ENCODE assay signal across 8 cellular contexts in genomic region chr2:190535119-190535439, GRCh38. TPM values are rescaled to one million over a fixed set of nuclear protein-coding genes. Genes with fewer than 3 reads are reported as not detected.
A peak's percentile ranks its signal among the peaks of the same experiment; 100 is the strongest.
DNase-seq lines count a peak whose midpoint lies in the region; FAIRE-seq and TF ChIP-seq lines count a peak whose summit lies in the region.

No MANE protein-coding gene starts in this region.

- peaks cover 12% of the 10 kb centered on the region for H3K36me3 Mint-ChIP-seq in activated naive CD4-positive, alpha-beta T cell treated with anti-CD3 and anti-CD28 coated beads, Interleukin-2, amount 50 U/mL, for 24 hours

- H3K4me3 ChIP-seq in lower leg skin (ENCODE audit: low read depth, poor library complexity, severe bottlenecking) (peak overlapping the region; percentile 62), uterus (peak overlapping the region; percentile 71 to 78)

- intact Hi-C loops in lower leg skin (cut with DNase I; ENCODE audit: low total_unique reads) (loop anchor here (10.0 kb wide), 1 partner anchor 120 kb away; no protein-coding TSS in a partner anchor), uterus (cut with DNase I; ENCODE audit: low total_unique reads) (no loop called here)

- H3K9me3 Mint-ChIP-seq in activated naive CD4-positive, alpha-beta T cell treated with anti-CD3 and anti-CD28 coated beads, Interleukin-2, amount 50 U/mL, for 24 hours: peaks cover 4% of the 10 kb centered on the region

- no peak for FAIRE-seq in GM12891 (lab: Jason Lieb, UNC)

- H3K36me3 ChIP-seq in uterus: no peaks in the 10 kb centered on the region

- TF ChIP-seq POLR2A in lower leg skin (IDR thresholded peaks at IDR 0.05) (no peak), uterus (IDR thresholded peaks at IDR 0.05) (no peak), GM12891 (IDR thresholded peaks at IDR 0.05; ENCODE audit: low read depth, low read length) (no peak)

- no peaks in the 10 kb centered on the region for H3K4me1 ChIP-seq in uterus

- peak overlapping the region; percentile 95 for H3K27ac Mint-ChIP-seq in activated naive CD4-positive, alpha-beta T cell treated with anti-CD3 and anti-CD28 coated beads, Interleukin-2, amount 50 U/mL, for 24 hours

- H3K27ac ChIP-seq in angular gyrus (ENCODE audit: low read depth, low read length): peak overlapping the region; percentile 95
- peak overlapping the region; percentile 98 to 99 for H3K27ac ChIP-seq in uterus

- peak overlapping the region; percentile 96 for H3K4me3 Mint-ChIP-seq in activated naive CD4-positive, alpha-beta T cell treated with anti-CD3 and anti-CD28 coated beads, Interleukin-2, amount 50 U/mL, for 24 hours

- no peaks in the 10 kb centered on the region for H3K27me3 ChIP-seq in uterus

- 3 to 4% methylated on average over 7 of the region's 7 CpGs for WGBS in lower leg skin, 2 donors

- H3K9me3 ChIP-seq in uterus: peaks cover 0 to 6% of the 10 kb centered on the region in 2 donors

- H3K4me1 Mint-ChIP-seq in activated naive CD4-positive, alpha-beta T cell treated with anti-CD3 and anti-CD28 coated beads, Interleukin-2, amount 50 U/mL, for 24 hours: peaks cover 56% of the 10 kb centered on the region

- TF ChIP-seq CTCF in lower leg skin (IDR thresholded peaks at IDR 0.05) (no peak), uterus (IDR thresholded peaks at IDR 0.05) (no peak)

- no peak for DNase-seq in activated naive CD4-positive, alpha-beta T cell treated with Interleukin-2 at 50 U/mL for 16 hours
- DNase-seq in lower leg skin (ENCODE audit: low spot score in 2 of 2) (no peak), uterus (no peak), NCI-H1436 treated with DMSO at 0.1 percent for 48 hours (lab: John Stamatoyannopoulos, UW) (no peak), GM12891 (ENCODE audit: insufficient read length, low spot score) (no peak)
- DNase-seq in activated CD4-positive, alpha-beta T cell treated with anti-CD3 and anti-CD28 coated beads, Interleukin-2, amount 50 U/mL, for 4 hours: no peak

- H3K27me3 Mint-ChIP-seq in activated naive CD4-positive, alpha-beta T cell treated with anti-CD3 and anti-CD28 coated beads, Interleukin-2, amount 50 U/mL, for 24 hours: no peaks in the 10 kb centered on the region

TF ChIP-seq in GM12891, 5 proteins besides CTCF, POLR2A, EP300 and RAD21:
- no peak for TF ChIP-seq PAX5 (IDR thresholded peaks at IDR 0.05; ENCODE audit: insufficient read depth, low read length, severe bottlenecking)
- TF ChIP-seq POLR2AphosphoS5 (IDR thresholded peaks at IDR 0.05; ENCODE audit: low read depth, low read length): no peak

RNA-seq across cellular contexts. Expression of gene NEMP2, which starts 0.6 kb away (rescaled TPM):
- 1 to 10 TPM; 1.1 to 1.7 (median 1.6) TPM for total RNA-seq in lower leg skin
- 10 to 100 TPM in 1 of 4 donors, 1 to 10 TPM in 3; 2.0 to 16.5 (median 5.7) TPM for total RNA-seq in uterus
- polyA plus RNA-seq in GM12891 (2012; ENCODE audit: low read depth, missing spikeins): 4.1 TPM
